In genomic region chr17:74452841-74453661, GRCh38 we compare ENCODE assay signal across 8 cellular contexts. TPM values are rescaled to one million over a fixed set of nuclear protein-coding genes. Genes with fewer than 3 reads are reported as not detected.
A peak's percentile ranks its signal among the peaks of the same experiment; 100 is the strongest.
DNase-seq lines count a peak whose midpoint lies in the region; ATAC-seq and TF ChIP-seq lines count a peak whose summit lies in the region.

No MANE protein-coding gene starts in this region.

- H3K9me3 ChIP-seq in breast epithelium: no peaks in the 10 kb centered on the region
- H3K9me3 ChIP-seq in mammary epithelial cell (replicated peaks; ENCODE audit: insufficient read depth, low read length): no peaks in the 10 kb centered on the region
- no peaks in the 10 kb centered on the region for H3K9me3 ChIP-seq in muscle layer of duodenum (ENCODE audit: control insufficient read depth in 1 of 2, low read length in 2 of 2)
- H3K9me3 ChIP-seq in vagina: no peaks in the 10 kb centered on the region

- H3K4me2 ChIP-seq in mammary epithelial cell (ENCODE audit: insufficient read depth, low read depth, low read length): no peak overlapping the region

- H4K20me1 ChIP-seq in mammary epithelial cell (ENCODE audit: insufficient read depth, low read length): no peaks in the 10 kb centered on the region

- TF ChIP-seq POLR2A in breast epithelium (IDR thresholded peaks at IDR 0.05) (no peak), vagina (IDR thresholded peaks at IDR 0.05) (no peak)

- H2AFZ ChIP-seq in mammary epithelial cell (ENCODE audit: low read depth, low read length): no peak overlapping the region

- no peak for TF ChIP-seq CTCF in breast epithelium (IDR thresholded peaks at IDR 0.05)
- TF ChIP-seq CTCF in mammary epithelial cell (conservative IDR thresholded peaks at IDR 0.05 in 1 of 2, IDR thresholded peaks at IDR 0.05 in 1 of 2; ENCODE audit: extremely low read depth in 1 of 2, insufficient read depth in 1 of 2, low read depth in 1 of 2, low read length in 2 of 2): no peak
- no peak for TF ChIP-seq CTCF in vagina (IDR thresholded peaks at IDR 0.05)

- ATAC-seq in GM21717 (IDR thresholded peaks at IDR 0.05; ENCODE audit: unreplicated experiment): no peak

- BruUV-seq in mammary epithelial cell (replicated peaks; lab: Mats Ljungman, UMichigan): no TSS peak

- peak overlapping the region; percentile 38 to 65 (median 55) for H3K4me3 ChIP-seq in breast epithelium
- no peak overlapping the region for H3K4me3 ChIP-seq in mammary epithelial cell (replicated peaks in 1 of 3; ENCODE audit: insufficient read depth in 1 of 3, low read depth in 2 of 3, low read length in 3 of 3)
- peak overlapping the region; percentile 26 to 46 for H3K4me3 ChIP-seq in muscle layer of duodenum (ENCODE audit: low read depth in 1 of 2, low read length in 2 of 2)
- peak overlapping the region; percentile 36 to 40 for H3K4me3 ChIP-seq in vagina

- H3K27ac ChIP-seq in breast epithelium (peak overlapping the region; percentile 87 to 90), mammary epithelial cell (ENCODE audit: insufficient read depth, low read depth, low read length) (no peak overlapping the region), cingulate gyrus (ENCODE audit: low read depth, low read length) (peak overlapping the region; percentile 88), muscle layer of duodenum (ENCODE audit: low read length) (no peak overlapping the region), vagina (peak overlapping the region; percentile 72)

- DNase-seq in breast epithelium (ENCODE audit: low spot score in 2 of 2) (no peak), mammary epithelial cell (no peak), vagina (ENCODE audit: extremely low spot score in 2 of 2) (no peak), AML-193 (lab: John Stamatoyannopoulos, UW) (no peak)
- DNase-seq in activated T-cell treated with anti-CD3 and anti-CD28 coated beads, Interleukin-2, amount 50 U/mL, for 48 hours: no peak

- peaks cover 5 to 12% of the 10 kb centered on the region in 2 donors for H3K4me1 ChIP-seq in breast epithelium
- peaks cover 9% of the 10 kb centered on the region for H3K4me1 ChIP-seq in mammary epithelial cell (ENCODE audit: insufficient read depth, low read length)
- peaks cover 9 to 27% of the 10 kb centered on the region in 2 donors for H3K4me1 ChIP-seq in muscle layer of duodenum (ENCODE audit: control insufficient read depth in 1 of 2, insufficient read depth in 2 of 2, low read length in 2 of 2)
- H3K4me1 ChIP-seq in vagina: peaks cover 40% of the 10 kb centered on the region

- 22% methylated on average over 18 of the region's 22 CpGs for WGBS in mammary epithelial cell (ENCODE audit: low coverage, missing lambda C conversion rate)

- H3K36me3 ChIP-seq in breast epithelium (no peaks in the 10 kb centered on the region), mammary epithelial cell (ENCODE audit: insufficient read depth, low read length) (no peaks in the 10 kb centered on the region), muscle layer of duodenum (ENCODE audit: control insufficient read depth in 1 of 2, insufficient read depth in 2 of 2, low read length in 2 of 2) (no peaks in the 10 kb centered on the region), vagina (no peaks in the 10 kb centered on the region)

- no peaks in the 10 kb centered on the region for H3K79me2 ChIP-seq in mammary epithelial cell (ENCODE audit: insufficient read depth, low read length)

- in situ Hi-C loops in mammary epithelial cell (cut with MboI; ENCODE audit: low sequenced_read_pairs in 2 of 2): no loop called here

- CTCF ChIA-PET in mammary epithelial cell (lab: Charles Lee; ENCODE audit: low non-redundant PET): interaction anchor here (0.5 kb wide), 1 partner anchor 300 kb away, joined by 3 read pairs; no protein-coding TSS in a partner anchor

- H3K9ac ChIP-seq in mammary epithelial cell (ENCODE audit: insufficient read depth, low read length): no peak overlapping the region

- intact Hi-C loops in breast epithelium (cut with DNase I; ENCODE audit: low total_unique reads): no loop called here
- intact Hi-C loops in mammary epithelial cell (cut with micrococcal nuclease): no loop called here
- intact Hi-C loops in vagina (cut with DNase I): loop anchor here (10.0 kb wide), 1 partner anchor 238 kb away; the partner anchor contains the start of gene TTYH2

- H3K27me3 ChIP-seq in breast epithelium: no peaks in the 10 kb centered on the region
- no peaks in the 10 kb centered on the region for H3K27me3 ChIP-seq in mammary epithelial cell (ENCODE audit: insufficient read depth, low read length)
- H3K27me3 ChIP-seq in muscle layer of duodenum (ENCODE audit: low read depth, low read length): no peaks in the 10 kb centered on the region
- no peaks in the 10 kb centered on the region for H3K27me3 ChIP-seq in vagina

- dilution Hi-C loops in mammary epithelial cell (cut with HindIII; ENCODE audit: low sequenced_read_pairs): no loop called here

RNA-seq across cellular contexts. Expression of gene CD300A, which starts 13.4 kb away (rescaled TPM):
- total RNA-seq in breast epithelium: 10 to 100 TPM in 2 of 3 donors, 1 to 10 TPM in 1; 6.2 to 15.7 (median 10.2) TPM
- not detected for total RNA-seq in mammary epithelial cell
- polyA plus RNA-seq in mammary epithelial cell: not detected
- polyA minus RNA-seq in mammary epithelial cell: not detected
- 4.2 TPM for total RNA-seq in vagina

RNA-seq across cellular contexts. Expression of gene GPRC5C, which starts 21.2 kb away (rescaled TPM):
- total RNA-seq in breast epithelium (10 to 100 TPM; 24.3 to 69.2 (median 40.3) TPM), mammary epithelial cell (10 to 100 TPM; 10.5 to 35.0 TPM), vagina (27.5 TPM)
- 9.2 TPM for polyA plus RNA-seq in mammary epithelial cell
- 8.0 TPM for polyA minus RNA-seq in mammary epithelial cell

Comparison
In these comparisons a context has a peak if more than half of its experiments do, and no peak if none do; other contexts are left out.
1. H3K27ac ChIP-seq: peak in breast epithelium (2 of 2), cingulate gyrus (single experiment) and vagina (single experiment); none in mammary epithelial cell (single experiment) and muscle layer of duodenum (single experiment).
2. H3K4me3 ChIP-seq: peak in breast epithelium (3 of 3), muscle layer of duodenum (2 of 2) and vagina (2 of 2); none in mammary epithelial cell (0 of 3).